26 cellular contexts compared by ENCODE assay signal in the genomic region with DNA sequence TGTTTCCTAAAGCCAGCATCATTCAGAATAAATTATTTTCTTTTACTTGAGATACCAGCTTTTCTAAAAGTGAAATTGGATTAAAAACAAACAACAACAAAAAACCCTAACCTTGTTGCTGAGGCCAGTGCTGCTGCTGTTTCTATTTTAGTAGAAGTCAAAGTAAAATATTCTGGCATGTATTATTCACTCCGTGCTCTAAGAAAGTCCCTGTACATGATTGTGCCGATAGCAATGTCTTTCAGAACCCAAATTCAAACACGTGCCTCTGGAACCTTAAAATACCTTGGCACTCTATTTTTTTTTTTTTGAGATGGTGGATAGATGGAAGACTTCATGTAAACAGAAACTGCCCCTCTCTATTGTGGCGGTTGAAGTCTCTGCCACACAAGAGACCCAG. TPM values are rescaled to one million over a fixed set of nuclear protein-coding genes. Genes with fewer than 3 reads are reported as not detected.
"Had no signal": no experiment of that assay in that cellular context is flagged by ENCODE, and none has a peak within 500 bp of the region (broad histone marks: within the 10 kb centered on the region; RNA-seq: fewer than 3 reads in every experiment).

No MANE protein-coding gene starts in this region.

- H3K27ac ChIP-seq: thyroid gland had no signal

- DNase-seq: activated B cell treated with CpG ODN at 0.5 μM for 24 hours; activated CD4-positive, alpha-beta T cell treated with anti-CD3 and anti-CD28 coated beads, Interleukin-2, amount 10 ng/mL, durations not matched to agents 24 days and 14 days; activated CD8-positive, alpha-beta T cell treated with anti-CD3 and anti-CD28 coated beads for 36 hours; activated naive CD4-positive, alpha-beta T cell treated with Interleukin-2 at 50 U/mL for 16 hours; activated naive CD8-positive, alpha-beta T cell treated with anti-CD3 and anti-CD28 coated beads, Interleukin-2, amount 10 ng/mL, durations not matched to agents 7 days and 5 days; activated T-cell treated with anti-CD3 and anti-CD28 coated beads, Interleukin-2, amount 50 U/mL, for 1 hour; anterior cingulate cortex; dermis blood vessel endothelial cell; effector memory CD8-positive, alpha-beta T cell; immature natural killer cell; midbrain; nephron progenitor cell; nucleus accumbens; posterior cingulate gyrus; retina; SIG-M5; stimulated activated CD4-positive, alpha-beta T cell treated with anti-CD3 and anti-CD28 coated beads, Interleukin-4, amount 100 ng/mL, for 4 hours; stimulated activated naive B cell treated with anti-CD40 and anti-IgM and Interleukin-4, amounts not matched to agents 10 μg/mL and 1 μg/mL and 100 μg/mL, for 72 hours; T-cell; T-helper 9 cell had no signal

- H3K4me3 ChIP-seq: lung, smooth muscle cell, thyroid gland had no signal

- H3K27me3 ChIP-seq: thyroid gland had no signal

- H3K36me3 ChIP-seq: thyroid gland had no signal

- ATAC-seq: activated CD8-positive, alpha-beta T cell treated with anti-CD3 and anti-CD28 coated beads for 36 hours; activated T-helper 17 cell treated with anti-CD3 and anti-CD28 coated beads, Interleukin-2, amount 50 U/mL, for 72 hours; effector memory CD8-positive, alpha-beta T cell; SK-N-SH treated with all-trans-retinoic acid at 6 μM for 48 hours; stimulated activated naive B cell treated with anti-CD40 and anti-IgM and Interleukin-4, amounts not matched to agents 10 μg/mL and 1 μg/mL and 100 μg/mL, for 72 hours; T-cell had no signal

- H3K9me3 ChIP-seq: thyroid gland had no signal

- FAIRE-seq: frontal cortex had no signal

RNA-seq across cellular contexts. Expression of a gene that starts 43.7 kb away (rescaled TPM):
- total RNA-seq: activated B cell treated with CpG ODN at 0.5 μM for 24 hours had no signal
